17 cellular contexts compared by ENCODE assay signal in genomic region chr2:179636995-179637394, GRCh38.
"Had no signal": no experiment of that assay in that cellular context is flagged by ENCODE, and none has a peak within 500 bp of the region (broad histone marks: within the 10 kb centered on the region; RNA-seq: fewer than 3 reads in every experiment).

No MANE protein-coding gene starts in this region.

- H3K27ac ChIP-seq: body of pancreas, foreskin keratinocyte, spleen, uterus had no signal

- H3K9me3 ChIP-seq: spleen, uterus had no signal

- H3K4me1 Mint-ChIP-seq: activated naive CD8-positive, alpha-beta T cell treated with anti-CD3 and anti-CD28 coated beads for 36 hours; naive thymus-derived CD8-positive, alpha-beta T cell had no signal

- H3K36me3 ChIP-seq: spleen, uterus had no signal

- H3K27me3 Mint-ChIP-seq: activated naive CD8-positive, alpha-beta T cell treated with anti-CD3 and anti-CD28 coated beads for 36 hours had no signal

- ATAC-seq: body of pancreas; foreskin keratinocyte; left colon; naive thymus-derived CD8-positive, alpha-beta T cell had no signal

- H3K4me1 ChIP-seq: foreskin keratinocyte, spleen, uterus had no signal

- DNase-seq: activated CD4-positive, CD25-positive, alpha-beta regulatory T cell treated with anti-CD3 and anti-CD28 coated beads, Interleukin-2, amount 50 U/mL, for 72 hours; activated naive CD8-positive, alpha-beta T cell treated with anti-CD3 and anti-CD28 coated beads for 36 hours; amygdala; body of pancreas; central memory CD4-positive, alpha-beta T cell; effector CD8-positive, alpha-beta T cell; foreskin keratinocyte; head of caudate nucleus; left colon; mammary epithelial cell; naive thymus-derived CD8-positive, alpha-beta T cell; posterior cingulate gyrus; spleen; T-helper 1 cell; T1000; uterus had no signal

- H3K36me3 Mint-ChIP-seq: naive thymus-derived CD8-positive, alpha-beta T cell had no signal

- H3K27me3 ChIP-seq: body of pancreas, foreskin keratinocyte, spleen, uterus had no signal

- H3K4me3 ChIP-seq: body of pancreas, spleen, uterus had no signal

- H3K9me3 Mint-ChIP-seq: activated T-helper 1 cell treated with anti-CD3 and anti-CD28 coated beads, Interleukin-12 subunit alpha, Interleukin-12 subunit beta, Interleukin-2, Interleukin-4 antibody, amounts not matched to agents 30 ng/mL and 10 ng/mL and 1 ng/mL, durations not matched to agents 14 hours and 24 hours and 36 hours had no signal

- H3K27ac Mint-ChIP-seq: activated naive CD8-positive, alpha-beta T cell treated with anti-CD3 and anti-CD28 coated beads for 36 hours; activated T-helper 1 cell treated with anti-CD3 and anti-CD28 coated beads, Interleukin-12 subunit alpha, Interleukin-12 subunit beta, Interleukin-2, Interleukin-4 antibody, amounts not matched to agents 30 ng/mL and 10 ng/mL and 1 ng/mL, durations not matched to agents 14 hours and 24 hours and 36 hours; naive thymus-derived CD8-positive, alpha-beta T cell had no signal

- H3K4me3 Mint-ChIP-seq: activated naive CD8-positive, alpha-beta T cell treated with anti-CD3 and anti-CD28 coated beads for 36 hours; activated T-helper 1 cell treated with anti-CD3 and anti-CD28 coated beads, Interleukin-12 subunit alpha, Interleukin-12 subunit beta, Interleukin-2, Interleukin-4 antibody, amounts not matched to agents 30 ng/mL and 10 ng/mL and 1 ng/mL, durations not matched to agents 14 hours and 24 hours and 36 hours; naive thymus-derived CD8-positive, alpha-beta T cell had no signal
